In the genomic region with DNA sequence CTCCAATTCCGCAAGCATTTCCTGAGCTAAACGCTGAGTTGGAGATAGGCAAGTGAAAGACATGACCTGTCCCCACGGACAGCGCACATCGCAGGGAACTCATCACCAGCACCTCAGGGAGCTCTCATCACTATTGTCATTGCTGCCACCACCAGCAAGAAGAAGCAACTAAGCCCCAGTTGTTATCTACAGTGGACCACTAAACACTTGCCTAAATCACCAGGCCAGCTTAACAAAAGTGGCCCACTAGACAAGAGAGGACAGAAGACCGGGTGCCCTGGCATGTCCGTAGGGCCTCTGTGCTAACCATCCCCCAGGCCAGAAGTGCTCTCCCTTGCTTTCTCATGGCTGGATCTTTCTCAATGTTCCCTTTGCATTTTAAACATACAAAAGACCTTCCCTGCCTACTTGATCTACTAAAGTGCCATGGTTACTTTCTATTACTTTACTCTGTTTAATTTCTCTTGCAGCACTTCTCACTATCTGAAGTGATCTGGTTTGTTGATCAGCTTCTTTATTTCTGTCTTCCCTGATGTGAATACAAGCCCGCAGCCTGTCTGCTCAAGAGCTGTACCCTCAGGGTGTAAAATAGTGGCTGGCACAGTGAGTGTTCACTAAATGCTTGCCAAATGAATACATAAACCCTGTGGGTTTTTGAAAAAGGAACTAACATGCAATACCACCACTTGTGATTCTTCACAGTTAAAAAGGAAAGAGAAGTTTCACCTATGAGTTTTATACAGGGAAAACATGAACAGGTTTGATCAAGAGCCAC, we compare ENCODE assay signal across 14 cellular contexts.
DNase-seq lines count a peak whose midpoint lies in the region; ATAC-seq and TF ChIP-seq lines count a peak whose summit lies in the region.
"Had no signal": no experiment of that assay in that cellular context is flagged by ENCODE, and none has a peak within 500 bp of the region (broad histone marks: within the 10 kb centered on the region; RNA-seq: fewer than 3 reads in every experiment).

No MANE protein-coding gene starts in this region.

- no peak for TF ChIP-seq CTCF in osteoblast (IDR thresholded peaks at IDR 0.05; ENCODE audit: extremely low read depth, low read depth, low read length)
- TF ChIP-seq CTCF in psoas muscle (IDR thresholded peaks at IDR 0.05) = no peak

- peaks cover 4% of the 10 kb centered on the region for H3K9me3 Mint-ChIP-seq in activated CD4-positive, alpha-beta memory T cell treated with anti-CD3 and anti-CD28 coated beads, Interleukin-2, amount 10 ng/mL, durations not matched to agents 7 days and 5 days

- H3K4me1 Mint-ChIP-seq in activated CD4-positive, alpha-beta memory T cell treated with anti-CD3 and anti-CD28 coated beads, Interleukin-2, amount 10 ng/mL, durations not matched to agents 7 days and 5 days = peaks cover 2% of the 10 kb centered on the region
- H3K4me1 Mint-ChIP-seq: CD8-positive, alpha-beta memory T cell had no signal

- H3K4me1 ChIP-seq in osteoblast (ENCODE audit: insufficient read depth, low read length) (peaks cover 48% of the 10 kb centered on the region), psoas muscle (peaks cover 7% of the 10 kb centered on the region)
- H3K4me1 ChIP-seq: sigmoid colon had no signal

- H3K36me3 ChIP-seq in osteoblast (ENCODE audit: insufficient read depth, low read length) = no peaks in the 10 kb centered on the region
- no peaks in the 10 kb centered on the region for H3K36me3 ChIP-seq in psoas muscle (ENCODE audit: insufficient read depth in 1 of 2, low read depth in 1 of 2)
- H3K36me3 ChIP-seq: sigmoid colon, thoracic aorta had no signal

- ATAC-seq in psoas muscle = no peak

- H3K9me3 ChIP-seq in osteoblast (ENCODE audit: low read depth, low read length) (peaks cover 4% of the 10 kb centered on the region), psoas muscle (no peaks in the 10 kb centered on the region)
- H3K9me3 ChIP-seq: sigmoid colon, thoracic aorta had no signal

- H3K4me3 Mint-ChIP-seq in activated CD4-positive, alpha-beta memory T cell treated with anti-CD3 and anti-CD28 coated beads, Interleukin-2, amount 10 ng/mL, durations not matched to agents 7 days and 5 days = no peak overlapping the region
- H3K4me3 Mint-ChIP-seq: CD8-positive, alpha-beta memory T cell had no signal

- H3K79me2 ChIP-seq in osteoblast (ENCODE audit: insufficient read depth, low read length) = no peaks in the 10 kb centered on the region

- DNase-seq in GM03348 (ENCODE audit: low spot score) = peak; percentile 21
- DNase-seq in NOMO-1 treated with DMSO at 0.1 percent for 48 hours (lab: John Stamatoyannopoulos, UW; ENCODE audit: unreplicated experiment) = peak; percentile 59
- DNase-seq in dedifferentiated amniotic fluid mesenchymal stem cell (ENCODE audit: extremely low spot score) = peak; percentile 39
- no peak for DNase-seq in osteoblast (ENCODE audit: insufficient read length, low spot score, missing footprints)
- DNase-seq in psoas muscle = no peak
- DNase-seq in NCI-H748 treated with DMSO at 0.1 percent for 48 hours (lab: John Stamatoyannopoulos, UW) = no peak
- no peak for DNase-seq in activated naive CD4-positive, alpha-beta T cell treated with anti-CD3 and anti-CD28 coated beads, Interleukin-2, amount 50 U/mL, for 16 hours
- DNase-seq in activated CD4-positive, alpha-beta memory T cell treated with anti-CD3 and anti-CD28 coated beads, Interleukin-2, amount 10 ng/mL, durations not matched to agents 7 days and 5 days = no peak
- DNase-seq: CD8-positive, alpha-beta memory T cell; NCI-H2227 treated with DMSO at 0.1 percent for 48 hours; sigmoid colon had no signal

- peak overlapping the region; percentile 12 for H2AFZ ChIP-seq in osteoblast (ENCODE audit: low read length)

- 86 to 95% (median 94%) methylated on average over 8 of the region's 8 CpGs for WGBS in psoas muscle, 3 donors

- H3K36me3 Mint-ChIP-seq in activated CD4-positive, alpha-beta memory T cell treated with anti-CD3 and anti-CD28 coated beads, Interleukin-2, amount 10 ng/mL, durations not matched to agents 7 days and 5 days (ENCODE audit: low read depth) = no peaks in the 10 kb centered on the region
- H3K36me3 Mint-ChIP-seq: CD8-positive, alpha-beta memory T cell had no signal

- H3K4me3 ChIP-seq in osteoblast (ENCODE audit: insufficient read depth, low read length) (no peak overlapping the region), psoas muscle (no peak overlapping the region)
- H3K4me3 ChIP-seq: sigmoid colon, thoracic aorta had no signal

- peak overlapping the region; percentile 88 for H3K27ac ChIP-seq in osteoblast (ENCODE audit: low read depth, low read length)
- no peak overlapping the region for H3K27ac ChIP-seq in psoas muscle
- H3K27ac ChIP-seq: KMS-11, sigmoid colon, thoracic aorta, VCaP had no signal

- H4K20me1 ChIP-seq in osteoblast (ENCODE audit: insufficient read depth, low read length) = no peaks in the 10 kb centered on the region

- intact Hi-C loops in psoas muscle (cut with DNase I) = loop anchor here in 1 of 2 donors (5.0 kb wide), 1 partner anchor 53 kb away; no protein-coding TSS in a partner anchor

- POLR2A ChIA-PET in activated CD4-positive, alpha-beta memory T cell treated with anti-CD3 and anti-CD28 coated beads, Interleukin-2, amount 10 ng/mL, durations not matched to agents 7 days and 5 days (lab: Charles Lee) = no interaction called here

- H3K27ac Mint-ChIP-seq in activated CD4-positive, alpha-beta memory T cell treated with anti-CD3 and anti-CD28 coated beads, Interleukin-2, amount 10 ng/mL, durations not matched to agents 7 days and 5 days = no peak overlapping the region
- H3K27ac Mint-ChIP-seq: CD8-positive, alpha-beta memory T cell had no signal

- H3K27me3 ChIP-seq in osteoblast (ENCODE audit: insufficient read depth, low read length) (no peaks in the 10 kb centered on the region), psoas muscle (ENCODE audit: insufficient read depth in 3 of 3, low read length in 2 of 3) (no peaks in the 10 kb centered on the region)
- H3K27me3 ChIP-seq: sigmoid colon had no signal

- CTCF ChIA-PET in activated CD4-positive, alpha-beta memory T cell treated with anti-CD3 and anti-CD28 coated beads, Interleukin-2, amount 10 ng/mL, durations not matched to agents 7 days and 5 days (lab: Charles Lee) = no interaction called here

- H3K4me2 ChIP-seq in osteoblast (ENCODE audit: insufficient read depth, low read length) = peak overlapping the region; percentile 53
- H3K4me2 ChIP-seq: KMS-11 had no signal

- H3K27me3 Mint-ChIP-seq in activated CD4-positive, alpha-beta memory T cell treated with anti-CD3 and anti-CD28 coated beads, Interleukin-2, amount 10 ng/mL, durations not matched to agents 7 days and 5 days = peaks cover 9% of the 10 kb centered on the region

Comparison
In these comparisons a context has a peak if more than half of its experiments do, and no peak if none do; other contexts are left out.
1. DNase-seq: peak in GM03348 (single experiment), NOMO-1 treated with DMSO at 0.1 percent for 48 hours (single experiment) and dedifferentiated amniotic fluid mesenchymal stem cell (single experiment); none in osteoblast (single experiment), psoas muscle (0 of 2), NCI-H748 treated with DMSO at 0.1 percent for 48 hours (single experiment), activated naive CD4-positive, alpha-beta T cell treated with anti-CD3 and anti-CD28 coated beads, Interleukin-2, amount 50 U/mL, for 16 hours (single experiment) and activated CD4-positive, alpha-beta memory T cell treated with anti-CD3 and anti-CD28 coated beads, Interleukin-2, amount 10 ng/mL, durations not matched to agents 7 days and 5 days (single experiment).